Comparison of ENCODE assay signal across 9 cellular contexts in genomic region chr20:50267041-50267865, GRCh38.
DNase-seq lines count a peak whose midpoint lies in the region; ATAC-seq and TF ChIP-seq lines count a peak whose summit lies in the region.
"Had no signal": no experiment of that assay in that cellular context is flagged by ENCODE, and none has a peak within 500 bp of the region (broad histone marks: within the 10 kb centered on the region; RNA-seq: fewer than 3 reads in every experiment).

No MANE protein-coding gene starts in this region.

- TF ChIP-seq CTCF in Caco-2 (IDR thresholded peaks at IDR 0.05; ENCODE audit: insufficient read depth in 1 of 2, low read depth in 1 of 2, low read length in 1 of 2, severe bottlenecking in 1 of 2, unreplicated experiment in 1 of 2) (peak in 1 of 2 experiments; percentile 33), esophagus squamous epithelium (IDR thresholded peaks at IDR 0.05) (no peak), osteoblast (IDR thresholded peaks at IDR 0.05; ENCODE audit: extremely low read depth, low read depth, low read length) (no peak)

- H3K9me3 ChIP-seq in Caco-2 (no peaks in the 10 kb centered on the region), esophagus squamous epithelium (no peaks in the 10 kb centered on the region), osteoblast (ENCODE audit: low read depth, low read length) (no peaks in the 10 kb centered on the region)
- no peaks in the 10 kb centered on the region for H3K9me3 ChIP-seq in CD4-positive, alpha-beta memory T cell (ENCODE audit: control insufficient read depth in 1 of 2, low read length in 2 of 2)

- peak overlapping the region; percentile 87 for H2AFZ ChIP-seq in osteoblast (ENCODE audit: low read length)

- no peaks in the 10 kb centered on the region for H3K27me3 Mint-ChIP-seq in Caco-2 (ENCODE audit: insufficient read depth, unreplicated experiment)
- peaks cover 8 to 11% of the 10 kb centered on the region in 2 donors for H3K27me3 Mint-ChIP-seq in CD4-positive, alpha-beta memory T cell

- peak overlapping the region; percentile 12 for H3K27ac Mint-ChIP-seq in Caco-2 (ENCODE audit: unreplicated experiment)
- H3K27ac Mint-ChIP-seq in CD4-positive, alpha-beta memory T cell: no peak overlapping the region

- ATAC-seq in GM18867 (IDR thresholded peaks at IDR 0.05; ENCODE audit: unreplicated experiment) (no peak), HG03039 (IDR thresholded peaks at IDR 0.05; ENCODE audit: unreplicated experiment) (no peak)

- peaks cover 23% of the 10 kb centered on the region for H3K4me1 Mint-ChIP-seq in Caco-2 (ENCODE audit: low read depth, unreplicated experiment)
- peaks cover 0 to 6% (median 0%) of the 10 kb centered on the region in 4 donors for H3K4me1 Mint-ChIP-seq in CD4-positive, alpha-beta memory T cell

- H3K4me3 Mint-ChIP-seq in Caco-2 (ENCODE audit: unreplicated experiment): no peak overlapping the region
- no peak overlapping the region for H3K4me3 Mint-ChIP-seq in CD4-positive, alpha-beta memory T cell

- WGBS in esophagus squamous epithelium, 2 donors: 42 to 47% methylated on average over 3 to 7 of the region's 21 CpGs

- TF ChIP-seq POLR2A in esophagus squamous epithelium (IDR thresholded peaks at IDR 0.05): no peak

- peak; percentile 53 to 76 for DNase-seq in Caco-2
- peak; percentile 66 for DNase-seq in NCI-H345 (lab: John Stamatoyannopoulos, UW)
- no peak for DNase-seq in esophagus squamous epithelium (lab: John Stamatoyannopoulos, UW)
- DNase-seq in osteoblast (ENCODE audit: insufficient read length, low spot score, missing footprints): peak; percentile 91
- DNase-seq in CD4-positive, alpha-beta memory T cell: no peak
- no peak for DNase-seq in stimulated activated CD4-positive, alpha-beta T cell treated with anti-CD3 and anti-CD28 coated beads, Interleukin-4, amount 100 ng/mL, for 24 hours
- DNase-seq: NCI-H2227 treated with DMSO at 0.1 percent for 48 hours had no signal

- BruUV-seq in Caco-2 (replicated peaks; lab: Mats Ljungman, UMichigan): no TSS peak

- H3K27ac ChIP-seq in esophagus squamous epithelium (peak overlapping the region; percentile 56 to 85 (median 66)), osteoblast (ENCODE audit: low read depth, low read length) (peak overlapping the region; percentile 41)
- no peak overlapping the region for H3K27ac ChIP-seq in CD4-positive, alpha-beta memory T cell (ENCODE audit: low read depth, low read length)

- peaks cover 6% of the 10 kb centered on the region for H3K36me3 Mint-ChIP-seq in Caco-2 (ENCODE audit: insufficient read depth, unreplicated experiment)
- H3K36me3 Mint-ChIP-seq in CD4-positive, alpha-beta memory T cell: no peaks in the 10 kb centered on the region

- no peak overlapping the region for H3K4me2 ChIP-seq in osteoblast (ENCODE audit: insufficient read depth, low read length)

- no peaks in the 10 kb centered on the region for H3K9me3 Mint-ChIP-seq in Caco-2 (ENCODE audit: unreplicated experiment)
- no peaks in the 10 kb centered on the region for H3K9me3 Mint-ChIP-seq in CD4-positive, alpha-beta memory T cell

- H3K79me2 ChIP-seq in osteoblast (ENCODE audit: insufficient read depth, low read length): no peaks in the 10 kb centered on the region

- peaks cover 16% of the 10 kb centered on the region for H3K4me1 ChIP-seq in Caco-2
- peaks cover 17 to 21% (median 18%) of the 10 kb centered on the region in 3 donors for H3K4me1 ChIP-seq in esophagus squamous epithelium
- H3K4me1 ChIP-seq in osteoblast (ENCODE audit: insufficient read depth, low read length): peaks cover 7% of the 10 kb centered on the region
- no peaks in the 10 kb centered on the region for H3K4me1 ChIP-seq in CD4-positive, alpha-beta memory T cell (ENCODE audit: insufficient read depth, low read length)

- H4K20me1 ChIP-seq in osteoblast (ENCODE audit: insufficient read depth, low read length): no peaks in the 10 kb centered on the region

- POLR2A ChIA-PET in Caco-2 (lab: Charles Lee): no interaction called here
- POLR2A ChIA-PET in CD4-positive, alpha-beta memory T cell (lab: Charles Lee; ENCODE audit: partially characterized antibody): no interaction called here

- no peaks in the 10 kb centered on the region for H3K27me3 ChIP-seq in Caco-2 (replicated peaks; ENCODE audit: control insufficient read depth, insufficient read depth, low read length)
- H3K27me3 ChIP-seq in esophagus squamous epithelium: no peaks in the 10 kb centered on the region
- no peaks in the 10 kb centered on the region for H3K27me3 ChIP-seq in osteoblast (ENCODE audit: insufficient read depth, low read length)
- no peaks in the 10 kb centered on the region for H3K27me3 ChIP-seq in CD4-positive, alpha-beta memory T cell (ENCODE audit: insufficient read depth, low read length)

- CTCF ChIA-PET in Caco-2 (lab: Charles Lee): no interaction called here
- CTCF ChIA-PET in CD4-positive, alpha-beta memory T cell (lab: Charles Lee; ENCODE audit: partially characterized antibody): interaction anchor here (1.1 kb wide), 1 partner anchor 8 kb away, joined by 4 read pairs; no protein-coding TSS in a partner anchor

- H3K36me3 ChIP-seq in Caco-2 (ENCODE audit: control insufficient read depth, insufficient read depth, low read length) (no peaks in the 10 kb centered on the region), esophagus squamous epithelium (no peaks in the 10 kb centered on the region), osteoblast (ENCODE audit: insufficient read depth, low read length) (no peaks in the 10 kb centered on the region)
- no peaks in the 10 kb centered on the region for H3K36me3 ChIP-seq in CD4-positive, alpha-beta memory T cell (ENCODE audit: insufficient read depth, low read length)

- intact Hi-C loops in Caco-2 (cut with micrococcal nuclease; ENCODE audit: unreplicated experiment): no loop called here
- intact Hi-C loops in esophagus squamous epithelium (cut with DNase I): no loop called here
- intact Hi-C loops in CD4-positive, alpha-beta memory T cell (cut with micrococcal nuclease): no loop called here

- H3K4me3 ChIP-seq in Caco-2 (ENCODE audit: low read depth, low read length) (no peak overlapping the region), esophagus squamous epithelium (peak overlapping the region in 1 of 4 donors; percentile 27), osteoblast (ENCODE audit: insufficient read depth, low read length) (no peak overlapping the region)
- H3K4me3 ChIP-seq in CD4-positive, alpha-beta memory T cell (ENCODE audit: low read length in 2 of 2): no peak overlapping the region

Comparison
In these comparisons a context has a peak if more than half of its experiments do, and no peak if none do; other contexts are left out.
1. DNase-seq: peak in Caco-2 (2 of 2), NCI-H345 (single experiment) and osteoblast (single experiment); none in esophagus squamous epithelium (single experiment), CD4-positive, alpha-beta memory T cell (0 of 5) and stimulated activated CD4-positive, alpha-beta T cell treated with anti-CD3 and anti-CD28 coated beads, Interleukin-4, amount 100 ng/mL, for 24 hours (single experiment).